20 cellular contexts compared by ENCODE assay signal in the genomic region with DNA sequence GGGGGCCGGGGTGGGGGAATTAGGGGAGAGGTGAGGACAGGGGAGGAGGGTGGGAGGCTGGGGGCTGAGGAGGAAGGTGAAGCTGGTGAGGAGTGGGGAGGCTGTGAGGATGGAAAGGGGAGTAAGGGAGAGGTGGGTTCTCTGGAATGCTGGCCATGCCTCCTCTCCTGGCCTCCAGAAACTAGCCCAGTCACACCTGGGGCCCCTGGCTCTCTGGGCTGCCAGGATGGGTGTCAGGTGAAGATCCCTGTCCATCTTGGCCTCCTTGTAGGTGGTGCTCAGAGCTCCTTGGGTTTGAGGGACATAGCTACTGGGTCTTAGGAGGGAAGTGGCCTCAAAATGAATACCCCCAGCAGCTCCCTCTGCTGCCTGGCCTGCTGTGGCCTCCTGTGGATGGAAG. TPM values are rescaled to one million over a fixed set of nuclear protein-coding genes. Genes with fewer than 3 reads are reported as not detected.
"Had no signal": no experiment of that assay in that cellular context is flagged by ENCODE, and none has a peak within 500 bp of the region (broad histone marks: within the 10 kb centered on the region; RNA-seq: fewer than 3 reads in every experiment).

No MANE protein-coding gene starts in this region.

- H3K36me3 ChIP-seq: ascending aorta, esophagus squamous epithelium, sigmoid colon, tibial nerve had no signal

- H3K36me3 Mint-ChIP-seq: stimulated activated naive B cell treated with anti-CD40 and anti-IgM and Interleukin-4, amounts not matched to agents 10 μg/mL and 1 μg/mL and 100 μg/mL, for 72 hours had no signal

- H3K4me3 Mint-ChIP-seq: stimulated activated naive B cell treated with anti-CD40 and anti-IgM and Interleukin-4, amounts not matched to agents 10 μg/mL and 1 μg/mL and 100 μg/mL, for 72 hours had no signal

- ATAC-seq: left colon; stimulated activated naive B cell treated with anti-CD40 and anti-IgM and Interleukin-4, amounts not matched to agents 10 μg/mL and 1 μg/mL and 100 μg/mL, for 72 hours had no signal

- DNase-seq: activated CD8-positive, alpha-beta memory T cell treated with anti-CD3 and anti-CD28 coated beads for 24 hours; activated naive CD4-positive, alpha-beta T cell; effector memory CD4-positive, alpha-beta T cell; esophagus squamous epithelium; mammary epithelial cell; midbrain; stimulated activated naive B cell treated with anti-CD40 and anti-IgM and Interleukin-4, amounts not matched to agents 10 μg/mL and 1 μg/mL and 100 μg/mL, for 72 hours; substantia nigra; SW 1271; T-helper 2 cell had no signal

- H3K4me1 Mint-ChIP-seq: stimulated activated naive B cell treated with anti-CD40 and anti-IgM and Interleukin-4, amounts not matched to agents 10 μg/mL and 1 μg/mL and 100 μg/mL, for 72 hours had no signal

- H3K27ac ChIP-seq: ascending aorta, esophagus squamous epithelium, sigmoid colon, tibial nerve, VCaP had no signal

- H3K9me3 ChIP-seq: ascending aorta, esophagus squamous epithelium, sigmoid colon, tibial nerve had no signal

- H3K4me3 ChIP-seq: ascending aorta, esophagus squamous epithelium, hepatocyte, sigmoid colon, tibial nerve had no signal

- H3K27me3 ChIP-seq: ascending aorta, hepatocyte, sigmoid colon, tibial nerve had no signal

- H3K9me3 Mint-ChIP-seq: stimulated activated naive B cell treated with anti-CD40 and anti-IgM and Interleukin-4, amounts not matched to agents 10 μg/mL and 1 μg/mL and 100 μg/mL, for 72 hours had no signal

- H3K27ac Mint-ChIP-seq: stimulated activated naive B cell treated with anti-CD40 and anti-IgM and Interleukin-4, amounts not matched to agents 10 μg/mL and 1 μg/mL and 100 μg/mL, for 72 hours had no signal

- H3K4me1 ChIP-seq: ascending aorta, esophagus squamous epithelium, tibial nerve had no signal

RNA-seq across cellular contexts. Expression of a gene that starts 13.1 kb away (rescaled TPM):
- total RNA-seq: ascending aorta, esophagus squamous epithelium, left colon, mammary epithelial cell, osteocyte, pulmonary artery endothelial cell, sigmoid colon, SK-MEL-5, tibial nerve had no signal
- polyA plus RNA-seq: mammary epithelial cell, neural cell, sigmoid colon had no signal
